ENCODE assay signal across 18 cellular contexts in genomic region chr6:152625213-152625612, GRCh38. TPM values are rescaled to one million over a fixed set of nuclear protein-coding genes. Genes with fewer than 3 reads are reported as not detected.
DNase-seq lines count a peak whose midpoint lies in the region; ATAC-seq and TF ChIP-seq lines count a peak whose summit lies in the region.
"Had no signal": no experiment of that assay in that cellular context is flagged by ENCODE, and none has a peak within 500 bp of the region (broad histone marks: within the 10 kb centered on the region; RNA-seq: fewer than 3 reads in every experiment).

No MANE protein-coding gene starts in this region.

- no peak overlapping the region for H3K4me3 Mint-ChIP-seq in activated CD4-positive, alpha-beta memory T cell treated with anti-CD3 and anti-CD28 coated beads, Interleukin-2, amount 10 ng/mL, durations not matched to agents 7 days and 5 days
- H3K4me3 Mint-ChIP-seq in activated CD4-positive, alpha-beta memory T cell treated with anti-CD3 and anti-CD28 coated beads for 36 hours: no peak overlapping the region
- peak overlapping the region; percentile 19 for H3K4me3 Mint-ChIP-seq in stimulated activated effector memory CD8-positive, alpha-beta T cell treated with anti-CD3 and anti-CD28 coated beads, Interleukin-12 subunit alpha, Interleukin-12 subunit beta, amount 100 ng/mL, for 72 hours
- H3K4me3 Mint-ChIP-seq: HFFc6, IgD-negative memory B cell had no signal

- H3K4me1 ChIP-seq in Karpas-422 (ENCODE audit: low read length) (peaks cover 5% of the 10 kb centered on the region; the same call in 1 of the 2 replicates), PC-9 (replicated peaks; ENCODE audit: insufficient read depth) (no peaks in the 10 kb centered on the region)
- H3K4me1 ChIP-seq: A549 had no signal

- H3K4me1 Mint-ChIP-seq in activated CD4-positive, alpha-beta memory T cell treated with anti-CD3 and anti-CD28 coated beads, Interleukin-2, amount 10 ng/mL, durations not matched to agents 7 days and 5 days: peaks cover 4% of the 10 kb centered on the region
- peaks cover 2% of the 10 kb centered on the region for H3K4me1 Mint-ChIP-seq in activated CD4-positive, alpha-beta memory T cell treated with anti-CD3 and anti-CD28 coated beads for 36 hours (ENCODE audit: low read depth)
- peaks cover 14% of the 10 kb centered on the region for H3K4me1 Mint-ChIP-seq in stimulated activated effector memory CD8-positive, alpha-beta T cell treated with anti-CD3 and anti-CD28 coated beads, Interleukin-12 subunit alpha, Interleukin-12 subunit beta, amount 100 ng/mL, for 72 hours
- H3K4me1 Mint-ChIP-seq: IgD-negative memory B cell had no signal

- intact Hi-C loops in activated CD4-positive, alpha-beta memory T cell treated with anti-CD3 and anti-CD28 coated beads for 36 hours (cut with micrococcal nuclease): no loop called here
- intact Hi-C loops in PC-9 (cut with micrococcal nuclease; ENCODE audit: unreplicated experiment): no loop called here

- H3K79me2 ChIP-seq in Karpas-422 (ENCODE audit: low read length): no peaks in the 10 kb centered on the region
- H3K79me2 ChIP-seq in PC-9 (ENCODE audit: low read depth): no peaks in the 10 kb centered on the region

- H3K36me3 ChIP-seq in Karpas-422 (ENCODE audit: insufficient read depth, low read length) (no peaks in the 10 kb centered on the region), PC-9 (ENCODE audit: low read depth) (no peaks in the 10 kb centered on the region)
- H3K36me3 ChIP-seq: BLaER1 treated with 17β-estradiol and CSF1 and Interleukin-3, amounts not matched to agents 10 nM and 100 nM had no signal

- POLR2A ChIA-PET in activated CD4-positive, alpha-beta memory T cell treated with anti-CD3 and anti-CD28 coated beads, Interleukin-2, amount 10 ng/mL, durations not matched to agents 7 days and 5 days (lab: Charles Lee): no interaction called here
- POLR2A ChIA-PET in activated CD4-positive, alpha-beta memory T cell treated with anti-CD3 and anti-CD28 coated beads for 36 hours (lab: Charles Lee): no interaction called here
- POLR2A ChIA-PET in PC-9 (lab: Charles Lee; ENCODE audit: unreplicated experiment): no interaction called here

- H3K27ac ChIP-seq in Karpas-422 (ENCODE audit: low read length): no peak overlapping the region
- H3K27ac ChIP-seq in PC-9: no peak overlapping the region
- H3K27ac ChIP-seq: A549; BLaER1 treated with 17β-estradiol and CSF1 and Interleukin-3, amounts not matched to agents 10 nM and 100 nM had no signal

- H2AFZ ChIP-seq in Karpas-422 (ENCODE audit: low read length): no peak overlapping the region
- H2AFZ ChIP-seq in PC-9: 0 out of 2 replicates have a peak overlapping the region, but pooled peaks have one; percentile 16

- H3K9me3 ChIP-seq in Karpas-422 (ENCODE audit: low read length) (no peaks in the 10 kb centered on the region), PC-9 (ENCODE audit: insufficient read depth, low read depth) (no peaks in the 10 kb centered on the region)
- H3K9me3 ChIP-seq: A549; BLaER1 treated with 17β-estradiol and CSF1 and Interleukin-3, amounts not matched to agents 10 nM and 100 nM had no signal

- ATAC-seq in stimulated activated effector memory CD8-positive, alpha-beta T cell treated with anti-CD3 and anti-CD28 coated beads, Interleukin-12 subunit alpha, Interleukin-12 subunit beta, amount 100 ng/mL, for 72 hours: peak; percentile 82
- ATAC-seq: A549, Panc1 had no signal

- no peak for TF ChIP-seq CTCF in PC-9 (conservative IDR thresholded peaks at IDR 0.05)

- peak; percentile 24 for DNase-seq in activated CD4-positive, alpha-beta memory T cell treated with anti-CD3 and anti-CD28 coated beads, Interleukin-2, amount 10 ng/mL, durations not matched to agents 7 days and 5 days
- no peak for DNase-seq in activated CD4-positive, alpha-beta memory T cell treated with anti-CD3 and anti-CD28 coated beads for 36 hours
- DNase-seq in Karpas-422 (peak; percentile 59), PC-9 (no peak), globus pallidus (ENCODE audit: low spot score) (no peak), HPDE6-E6E7 (ENCODE audit: extremely low spot score) (no peak)
- DNase-seq in stimulated activated effector memory CD8-positive, alpha-beta T cell treated with anti-CD3 and anti-CD28 coated beads, Interleukin-12 subunit alpha, Interleukin-12 subunit beta, amount 100 ng/mL, for 72 hours (ENCODE audit: low spot score in 2 of 2): no peak
- no peak for DNase-seq in activated naive CD4-positive, alpha-beta T cell (lab: John Stamatoyannopoulos, UW)
- DNase-seq: DND-41; GDM1; HFFc6; NCI-H146; NCI-H524; NK-92 treated with Interleukin-12 subunit alpha and Interleukin-12 subunit beta, amount 100 ng/mL, for 24 hours had no signal

- CTCF ChIA-PET in activated CD4-positive, alpha-beta memory T cell treated with anti-CD3 and anti-CD28 coated beads, Interleukin-2, amount 10 ng/mL, durations not matched to agents 7 days and 5 days (lab: Charles Lee): no interaction called here
- CTCF ChIA-PET in activated CD4-positive, alpha-beta memory T cell treated with anti-CD3 and anti-CD28 coated beads for 36 hours (lab: Charles Lee): no interaction called here
- CTCF ChIA-PET in PC-9 (lab: Charles Lee): no interaction called here

- peaks cover 11% of the 10 kb centered on the region for H3K27me3 Mint-ChIP-seq in activated CD4-positive, alpha-beta memory T cell treated with anti-CD3 and anti-CD28 coated beads, Interleukin-2, amount 10 ng/mL, durations not matched to agents 7 days and 5 days
- no peaks in the 10 kb centered on the region for H3K27me3 Mint-ChIP-seq in activated CD4-positive, alpha-beta memory T cell treated with anti-CD3 and anti-CD28 coated beads for 36 hours

- H3K36me3 Mint-ChIP-seq in activated CD4-positive, alpha-beta memory T cell treated with anti-CD3 and anti-CD28 coated beads, Interleukin-2, amount 10 ng/mL, durations not matched to agents 7 days and 5 days (ENCODE audit: low read depth): no peaks in the 10 kb centered on the region
- no peaks in the 10 kb centered on the region for H3K36me3 Mint-ChIP-seq in activated CD4-positive, alpha-beta memory T cell treated with anti-CD3 and anti-CD28 coated beads for 36 hours
- no peaks in the 10 kb centered on the region for H3K36me3 Mint-ChIP-seq in stimulated activated effector memory CD8-positive, alpha-beta T cell treated with anti-CD3 and anti-CD28 coated beads, Interleukin-12 subunit alpha, Interleukin-12 subunit beta, amount 100 ng/mL, for 72 hours

- H3F3A ChIP-seq in PC-9 (ENCODE audit: insufficient read depth, low read depth): no peaks in the 10 kb centered on the region

- no TSS peak for BruUV-seq in PC-9 (replicated peaks; lab: Mats Ljungman, UMichigan)

- H3K4me2 ChIP-seq in Karpas-422 (ENCODE audit: low read depth, low read length, poor library complexity, severe bottlenecking): no peak overlapping the region
- H3K4me2 ChIP-seq in PC-9: no peak overlapping the region
- H3K4me2 ChIP-seq: A549; BLaER1 treated with 17β-estradiol and CSF1 and Interleukin-3, amounts not matched to agents 10 nM and 100 nM had no signal

- no peaks in the 10 kb centered on the region for H4K20me1 ChIP-seq in Karpas-422 (ENCODE audit: insufficient read depth, low read depth, low read length)
- H4K20me1 ChIP-seq in PC-9 (ENCODE audit: insufficient read depth): no peaks in the 10 kb centered on the region
- H4K20me1 ChIP-seq: BLaER1 treated with 17β-estradiol and CSF1 and Interleukin-3, amounts not matched to agents 10 nM and 100 nM had no signal

- H3K27me3 ChIP-seq in Karpas-422 (ENCODE audit: low read length) (no peaks in the 10 kb centered on the region), PC-9 (ENCODE audit: insufficient read depth, low read depth) (no peaks in the 10 kb centered on the region)
- H3K27me3 ChIP-seq: BLaER1 treated with 17β-estradiol and CSF1 and Interleukin-3, amounts not matched to agents 10 nM and 100 nM had no signal

- no peak overlapping the region for H3K4me3 ChIP-seq in Karpas-422 (ENCODE audit: low read length)
- H3K4me3 ChIP-seq in PC-9: no peak overlapping the region
- H3K4me3 ChIP-seq: A549; BLaER1 treated with 17β-estradiol and CSF1 and Interleukin-3, amounts not matched to agents 10 nM and 100 nM had no signal

- no peaks in the 10 kb centered on the region for H3K9me3 Mint-ChIP-seq in activated CD4-positive, alpha-beta memory T cell treated with anti-CD3 and anti-CD28 coated beads, Interleukin-2, amount 10 ng/mL, durations not matched to agents 7 days and 5 days
- no peaks in the 10 kb centered on the region for H3K9me3 Mint-ChIP-seq in activated CD4-positive, alpha-beta memory T cell treated with anti-CD3 and anti-CD28 coated beads for 36 hours
- H3K9me3 Mint-ChIP-seq in stimulated activated effector memory CD8-positive, alpha-beta T cell treated with anti-CD3 and anti-CD28 coated beads, Interleukin-12 subunit alpha, Interleukin-12 subunit beta, amount 100 ng/mL, for 72 hours: no peaks in the 10 kb centered on the region
- H3K9me3 Mint-ChIP-seq: HFFc6, IgD-negative memory B cell had no signal

- H3K27ac Mint-ChIP-seq in activated CD4-positive, alpha-beta memory T cell treated with anti-CD3 and anti-CD28 coated beads, Interleukin-2, amount 10 ng/mL, durations not matched to agents 7 days and 5 days: no peak overlapping the region
- H3K27ac Mint-ChIP-seq in activated CD4-positive, alpha-beta memory T cell treated with anti-CD3 and anti-CD28 coated beads for 36 hours: no peak overlapping the region
- no peak overlapping the region for H3K27ac Mint-ChIP-seq in stimulated activated effector memory CD8-positive, alpha-beta T cell treated with anti-CD3 and anti-CD28 coated beads, Interleukin-12 subunit alpha, Interleukin-12 subunit beta, amount 100 ng/mL, for 72 hours
- H3K27ac Mint-ChIP-seq: HFFc6, IgD-negative memory B cell had no signal

- no peak overlapping the region for H3K9ac ChIP-seq in Karpas-422 (ENCODE audit: low read length)
- H3K9ac ChIP-seq: BLaER1 treated with 17β-estradiol and CSF1 and Interleukin-3, amounts not matched to agents 10 nM and 100 nM had no signal

- H3K9me2 ChIP-seq in Karpas-422 (replicated peaks; ENCODE audit: insufficient read depth, low read length) (no peaks in the 10 kb centered on the region), PC-9 (ENCODE audit: insufficient read depth) (no peaks in the 10 kb centered on the region)

RNA-seq across cellular contexts. Expression of gene SYNE1, which starts 11.9 kb away (rescaled TPM):
- total RNA-seq in activated CD4-positive, alpha-beta memory T cell treated with anti-CD3 and anti-CD28 coated beads, Interleukin-2, amount 10 ng/mL, durations not matched to agents 7 days and 5 days: 10 to 100 TPM; 85.5 to 86.8 TPM
- 10 to 100 TPM; 25.8 to 25.9 TPM for total RNA-seq in activated CD4-positive, alpha-beta memory T cell treated with anti-CD3 and anti-CD28 coated beads for 36 hours
- 137 and 162 TPM in 2 replicates for total RNA-seq in Karpas-422 (2014; rRNA removed; shearing (Covaris generic); ENCODE audit: low replicate concordance)
- total RNA-seq in PC-9 (2021): 13.4 and 14.8 TPM in 2 replicates

Comparison
In these comparisons a context has a peak if more than half of its experiments do, and no peak if none do; other contexts are left out.
1. DNase-seq: peak in activated CD4-positive, alpha-beta memory T cell treated with anti-CD3 and anti-CD28 coated beads, Interleukin-2, amount 10 ng/mL, durations not matched to agents 7 days and 5 days (single experiment) and Karpas-422 (single experiment); none in activated CD4-positive, alpha-beta memory T cell treated with anti-CD3 and anti-CD28 coated beads for 36 hours (single experiment), PC-9 (0 of 2), stimulated activated effector memory CD8-positive, alpha-beta T cell treated with anti-CD3 and anti-CD28 coated beads, Interleukin-12 subunit alpha, Interleukin-12 subunit beta, amount 100 ng/mL, for 72 hours (0 of 2), globus pallidus (single experiment), HPDE6-E6E7 (single experiment) and activated naive CD4-positive, alpha-beta T cell (0 of 4).